Comparison of ENCODE assay signal across 6 cellular contexts in genomic region chr2:42085079-42085478, GRCh38. TPM values are rescaled to one million over a fixed set of nuclear protein-coding genes. Genes with fewer than 3 reads are reported as not detected.
"Had no signal": no experiment of that assay in that cellular context is flagged by ENCODE, and none has a peak within 500 bp of the region (broad histone marks: within the 10 kb centered on the region; RNA-seq: fewer than 3 reads in every experiment).

No MANE protein-coding gene starts in this region.

RNA-seq across cellular contexts. Expression of gene PKDCC, which starts 37.3 kb away (rescaled TPM):
- total RNA-seq: activated CD4-positive, alpha-beta T cell treated with anti-CD3 and anti-CD28 coated beads for 36 hours; activated CD4-positive, alpha-beta T cell treated with anti-CD3 and anti-CD28 coated beads, Interleukin-2, amount 10 ng/mL, durations not matched to agents 7 days and 5 days; activated CD8-positive, alpha-beta T cell treated with anti-CD3 and anti-CD28 coated beads, Interleukin-2, amount 10 ng/mL, durations not matched to agents 7 days and 5 days; activated naive CD4-positive, alpha-beta T cell treated with anti-CD3 and anti-CD28 coated beads for 36 hours; activated naive CD4-positive, alpha-beta T cell treated with anti-CD3 and anti-CD28 coated beads, Interleukin-2, amount 50 U/mL, for 72 hours; OCI-LY7 had no signal
